6 cellular contexts compared by ENCODE assay signal in genomic region chr18:35183846-35184245, GRCh38.
"Had no signal": no experiment of that assay in that cellular context is flagged by ENCODE, and none has a peak within 500 bp of the region (broad histone marks: within the 10 kb centered on the region; RNA-seq: fewer than 3 reads in every experiment).

No MANE protein-coding gene starts in this region.

- H3K9ac ChIP-seq: GM23248 had no signal

- H3K4me3 ChIP-seq: GM23248 had no signal

- H2AFZ ChIP-seq: GM23248 had no signal

- H3K27ac ChIP-seq: GM23248, HL-60 had no signal

- DNase-seq: GM23248, GOT3, H9, HCEC 1CT, KBM-7 had no signal
